13 cellular contexts compared by ENCODE assay signal in the genomic region with DNA sequence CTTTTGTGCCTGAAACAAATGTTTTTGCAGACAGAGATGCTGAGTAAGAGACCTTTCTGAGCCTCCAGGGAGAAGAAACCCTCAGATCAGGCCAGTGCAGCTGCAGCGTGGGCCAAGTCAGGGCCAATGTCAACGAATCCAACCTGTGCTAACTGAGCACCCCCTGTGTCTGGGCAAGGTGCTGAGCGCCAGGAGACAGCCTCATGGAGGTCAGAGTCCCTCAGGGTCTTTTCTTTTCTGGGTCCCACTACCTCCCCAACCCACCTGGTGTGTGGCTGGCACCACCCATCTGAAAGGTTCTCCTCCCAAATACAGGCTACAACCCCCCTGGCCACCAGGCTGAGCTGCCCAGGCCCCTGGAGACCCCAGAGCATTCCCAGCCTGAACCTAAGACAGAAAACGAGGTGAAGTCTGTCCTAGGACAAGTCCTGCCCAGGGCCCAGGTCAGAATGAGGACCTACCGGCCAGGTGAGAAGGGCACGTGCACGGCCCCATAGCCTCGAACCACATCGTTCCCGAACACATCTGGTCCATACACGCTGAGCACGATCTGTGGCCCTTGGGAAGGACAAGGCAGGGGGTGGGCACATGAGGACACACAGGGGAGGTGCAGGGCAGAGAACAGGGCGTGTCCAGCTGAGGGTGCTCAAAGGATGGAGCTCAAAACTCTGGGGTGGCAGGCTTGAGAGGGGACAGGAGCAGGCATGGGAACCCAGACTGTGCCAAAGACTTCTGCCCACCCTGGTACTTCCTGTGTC. TPM values are rescaled to one million over a fixed set of nuclear protein-coding genes. Genes with fewer than 3 reads are reported as not detected.
A peak's percentile ranks its signal among the peaks of the same experiment; 100 is the strongest.
DNase-seq lines count a peak whose midpoint lies in the region; FAIRE-seq and TF ChIP-seq lines count a peak whose summit lies in the region.
"Had no signal": no experiment of that assay in that cellular context is flagged by ENCODE, and none has a peak within 500 bp of the region (broad histone marks: within the 10 kb centered on the region; RNA-seq: fewer than 3 reads in every experiment).

No MANE protein-coding gene starts in this region.

- TF ChIP-seq EP300 in H1 (IDR thresholded peaks at IDR 0.05; ENCODE audit: borderline replicate concordance in 1 of 2, low read depth in 2 of 2, low read length in 2 of 2), result no peak

- no peak overlapping the region for H3K14ac ChIP-seq in H1 (ENCODE audit: insufficient read length)

- no peak for FAIRE-seq in H1 (lab: Jason Lieb, UNC)
- FAIRE-seq: GM18507 had no signal

- no peak overlapping the region for H2BK20ac ChIP-seq in H1 (ENCODE audit: low read length)

- TF ChIP-seq RAD21 in H1 (IDR thresholded peaks at IDR 0.05 in 1 of 2, conservative IDR thresholded peaks at IDR 0.05 in 1 of 2; ENCODE audit: low read depth in 2 of 2, low read length in 2 of 2), result no peak

- peak overlapping the region; percentile 56; the same call in 1 of the 2 replicates for H2BK5ac ChIP-seq in H1 (ENCODE audit: low read depth, low read length)

- H3K27me3 ChIP-seq in H1 (replicated peaks in 1 of 4; ENCODE audit: control insufficient read depth in 3 of 4, extremely low read depth in 1 of 4, insufficient read depth in 3 of 4, low read length in 3 of 4) (no peaks in the 10 kb centered on the region), osteoblast (ENCODE audit: insufficient read depth, low read length) (no peaks in the 10 kb centered on the region), uterus (no peaks in the 10 kb centered on the region)
- H3K27me3 ChIP-seq: neutrophil, SJCRH30 had no signal

- H4K5ac ChIP-seq in H1 (ENCODE audit: insufficient read length, low read depth, low read length), result no peak overlapping the region

- H3K9me3 Mint-ChIP-seq in activated naive CD4-positive, alpha-beta T cell treated with anti-CD3 and anti-CD28 coated beads, Interleukin-2, amount 10 ng/mL, durations not matched to agents 7 days and 5 days, result no peaks in the 10 kb centered on the region

- H3K36me3 Mint-ChIP-seq in activated naive CD4-positive, alpha-beta T cell treated with anti-CD3 and anti-CD28 coated beads, Interleukin-2, amount 10 ng/mL, durations not matched to agents 7 days and 5 days, result no peaks in the 10 kb centered on the region

- CTCF ChIA-PET in activated naive CD4-positive, alpha-beta T cell treated with anti-CD3 and anti-CD28 coated beads, Interleukin-2, amount 10 ng/mL, durations not matched to agents 7 days and 5 days (lab: Charles Lee), result no interaction called here
- CTCF ChIA-PET in H1 (lab: Charles Lee; ENCODE audit: partially characterized antibody), result interaction anchor here (0.9 to 1.6 kb wide), 4 partner anchors 10 to 415 kb away, joined by 3 to 7 read pairs (median 4); a partner anchor contains a TSS

- H3K27me3 Mint-ChIP-seq in activated naive CD4-positive, alpha-beta T cell treated with anti-CD3 and anti-CD28 coated beads, Interleukin-2, amount 10 ng/mL, durations not matched to agents 7 days and 5 days, result peaks cover 36% of the 10 kb centered on the region

- 91% methylated on average over 13 of the region's 13 CpGs; no CpG with 5 or more reads in 1 of the 2 experiments for WGBS in H1 (ENCODE audit: extremely low coverage in 1 of 2, insufficient coverage in 1 of 2, insufficient read length in 1 of 2, insufficient replicate concordance in 2 of 2, low coverage in 1 of 2, low lambda C conversion rate in 2 of 2, missing lambda C conversion rate in 1 of 2), 2 experiments

- H3K27ac Mint-ChIP-seq in activated naive CD4-positive, alpha-beta T cell treated with anti-CD3 and anti-CD28 coated beads, Interleukin-2, amount 10 ng/mL, durations not matched to agents 7 days and 5 days, result peak overlapping the region; percentile 58

- H3K9me3 ChIP-seq in H1 (ENCODE audit: insufficient read depth in 2 of 2, low read depth in 1 of 2, low read length in 1 of 2) (no peaks in the 10 kb centered on the region), osteoblast (ENCODE audit: low read depth, low read length) (no peaks in the 10 kb centered on the region), uterus (no peaks in the 10 kb centered on the region)
- H3K9me3 ChIP-seq: neutrophil, SJCRH30 had no signal

- H3K4me1 Mint-ChIP-seq in activated naive CD4-positive, alpha-beta T cell treated with anti-CD3 and anti-CD28 coated beads, Interleukin-2, amount 10 ng/mL, durations not matched to agents 7 days and 5 days, result no peaks in the 10 kb centered on the region

- no peak overlapping the region for H2AK5ac ChIP-seq in H1 (ENCODE audit: low read depth, low read length)

- intact Hi-C loops in uterus (cut with DNase I; ENCODE audit: low total_unique reads), result no loop called here

- H2BK120ac ChIP-seq in H1 (replicated peaks; ENCODE audit: low read depth, low read length), result peak overlapping the region; percentile 31

- H3K4me3 Mint-ChIP-seq in activated naive CD4-positive, alpha-beta T cell treated with anti-CD3 and anti-CD28 coated beads, Interleukin-2, amount 10 ng/mL, durations not matched to agents 7 days and 5 days, result no peak overlapping the region

- no peak overlapping the region for H3K56ac ChIP-seq in H1 (replicated peaks; ENCODE audit: insufficient read length, low read depth, low read length)

- H3K4me2 ChIP-seq in H1 (ENCODE audit: insufficient read depth in 1 of 2, low read depth in 2 of 2, low read length in 2 of 2), result no peak overlapping the region
- H3K4me2 ChIP-seq in osteoblast (ENCODE audit: insufficient read depth, low read length), result peak overlapping the region; percentile 17

- TF ChIP-seq CTCF in H1 (IDR thresholded peaks at IDR 0.05; ENCODE audit: control extremely low read depth in 1 of 3, insufficient read depth in 1 of 3, low read depth in 1 of 3, low read length in 3 of 3), result no peak
- no peak for TF ChIP-seq CTCF in osteoblast (IDR thresholded peaks at IDR 0.05; ENCODE audit: extremely low read depth, low read depth, low read length)
- no peak for TF ChIP-seq CTCF in uterus (IDR thresholded peaks at IDR 0.05)

- H2AFZ ChIP-seq in H1 (ENCODE audit: low read length), result no peak overlapping the region
- no peak overlapping the region for H2AFZ ChIP-seq in osteoblast (ENCODE audit: low read length)

- POLR2A ChIA-PET in H1 (lab: Charles Lee; ENCODE audit: partially characterized antibody), result interaction anchor here (1.0 to 1.6 kb wide), 2 partner anchors 15 to 30 kb away, joined by 4 read pairs; a partner anchor contains a TSS

- no peak overlapping the region for H4K91ac ChIP-seq in H1 (replicated peaks; ENCODE audit: insufficient read length, low read length)

- no peaks in the 10 kb centered on the region for H3K23me2 ChIP-seq in H1 (ENCODE audit: low read depth, low read length)

- DNase-seq in activated naive CD4-positive, alpha-beta T cell treated with anti-CD3 and anti-CD28 coated beads, Interleukin-2, amount 10 ng/mL, durations not matched to agents 7 days and 5 days, result no peak
- DNase-seq in activated naive CD4-positive, alpha-beta T cell (lab: John Stamatoyannopoulos, UW), result no peak
- DNase-seq in H1 (ENCODE audit: low read depth in 1 of 2, low spot score in 2 of 2) (no peak), osteoblast (ENCODE audit: insufficient read length, low spot score, missing footprints) (peak; percentile 79), uterus (peak; percentile 36), HK-2 (ENCODE audit: unreplicated experiment) (no peak), Ammon's horn (ENCODE audit: low spot score) (no peak), NCI-H187 treated with DMSO at 0.1 percent for 48 hours (lab: John Stamatoyannopoulos, UW) (no peak)
- DNase-seq: activated CD4-positive, alpha-beta T cell treated with anti-CD3 and anti-CD28 coated beads for 48 hours had no signal

- no peak overlapping the region for H3K23ac ChIP-seq in H1 (ENCODE audit: insufficient read length)

- H3K4me1 ChIP-seq in H1 (replicated peaks in 1 of 4; ENCODE audit: control insufficient read depth in 3 of 4, insufficient read depth in 4 of 4, low read length in 3 of 4) (peaks cover 0 to 2% (median under 1%) of the 10 kb centered on the region in 4 experiments; a peak in 1 of 7 replicates), osteoblast (ENCODE audit: insufficient read depth, low read length) (peaks cover 23% of the 10 kb centered on the region), uterus (peaks cover 16 to 32% of the 10 kb centered on the region in 2 donors)

- peak overlapping the region; percentile 31; the same call in 1 of the 2 replicates for H2BK15ac ChIP-seq in H1 (ENCODE audit: low read length)

- H4K20me1 ChIP-seq in H1 (replicated peaks in 1 of 2; ENCODE audit: control insufficient read depth in 1 of 2, insufficient read depth in 2 of 2, low read length in 2 of 2), result peaks cover 0 to 1% of the 10 kb centered on the region in 2 experiments
- H4K20me1 ChIP-seq in osteoblast (ENCODE audit: insufficient read depth, low read length), result no peaks in the 10 kb centered on the region

- peak overlapping the region; percentile 51 for H4K8ac ChIP-seq in H1 (ENCODE audit: extremely low read depth, insufficient read depth, low read length)

- H3K79me2 ChIP-seq in H1 (ENCODE audit: control insufficient read depth in 1 of 2, insufficient read depth in 2 of 2, low read length in 2 of 2), result no peaks in the 10 kb centered on the region
- H3K79me2 ChIP-seq in osteoblast (ENCODE audit: insufficient read depth, low read length), result no peaks in the 10 kb centered on the region

- H3K79me1 ChIP-seq in H1 (ENCODE audit: low read depth, low read length), result no peaks in the 10 kb centered on the region

- 0 out of 2 replicates have a peak overlapping the region, but pooled peaks have one; percentile 27 for H2BK12ac ChIP-seq in H1 (ENCODE audit: low read depth, low read length)

- no peak overlapping the region; the same call in 1 of the 2 replicates for H3K27ac ChIP-seq in H1 (ENCODE audit: low read depth, low read length)
- H3K27ac ChIP-seq in osteoblast (ENCODE audit: low read depth, low read length), result peak overlapping the region; percentile 55
- peak overlapping the region; percentile 88 to 98 for H3K27ac ChIP-seq in uterus
- H3K27ac ChIP-seq: neutrophil, SJCRH30 had no signal

- H3K36me3 ChIP-seq in H1 (ENCODE audit: control insufficient read depth in 2 of 4, insufficient read depth in 4 of 4, low read length in 3 of 4) (peaks cover 0 to 5% (median 2%) of the 10 kb centered on the region in 4 experiments; a peak in 2 of 8 replicates), osteoblast (ENCODE audit: insufficient read depth, low read length) (no peaks in the 10 kb centered on the region), uterus (no peaks in the 10 kb centered on the region)
- H3K36me3 ChIP-seq: neutrophil, SJCRH30 had no signal

- no peak for TF ChIP-seq POLR2A in H1 (IDR thresholded peaks at IDR 0.05; ENCODE audit: control extremely low read depth in 1 of 2, low read depth in 2 of 2, low read length in 2 of 2)
- TF ChIP-seq POLR2A in uterus (IDR thresholded peaks at IDR 0.05), result no peak

- H3K9ac ChIP-seq in H1 (replicated peaks in 1 of 4; ENCODE audit: extremely low read depth in 1 of 4, low read depth in 3 of 4, low read length in 3 of 4), result no peak overlapping the region

- no peak overlapping the region for H3K18ac ChIP-seq in H1 (ENCODE audit: extremely low read depth, low read length)

- no peak overlapping the region for H3K4ac ChIP-seq in H1 (replicated peaks; ENCODE audit: insufficient read length, low read depth, low read length)

- H3K4me3 ChIP-seq in H1 (ENCODE audit: extremely low read depth in 1 of 4, insufficient read depth in 2 of 4, low read depth in 3 of 4, low read length in 4 of 4) (no peak overlapping the region), osteoblast (ENCODE audit: insufficient read depth, low read length) (no peak overlapping the region), uterus (no peak overlapping the region)
- H3K4me3 ChIP-seq: SJCRH30 had no signal

RNA-seq across cellular contexts. Expression of a gene that starts 15.0 kb away (rescaled TPM):
- total RNA-seq in H1 (2021; fragmentation: NEBNext Ultra II Directional; extraction: Animal tissue kit (Norgen Biotek cat#: 25700)), result 24.6 and 25.4 TPM in 2 replicates
- polyA plus RNA-seq in H1 (2011; rRNA removed), result 65.7 and 74.8 TPM in 2 replicates
- 69.9 TPM for polyA plus RNA-seq in H1 (2011; cell fraction: cytosol; rRNA removed)
- polyA plus RNA-seq in H1 (2011; cell fraction: nucleus; rRNA removed), result 99.2 TPM
- polyA plus RNA-seq in H1 (2012, experiment 1 of 2), result 26.4 to 39.5 TPM (median 32.7 TPM) in 4 replicates
- polyA plus RNA-seq in H1 (2012, experiment 2 of 2), result 41.1 TPM
- 27.1 TPM for polyA plus RNA-seq in H1 (2013, experiment 1 of 2)
- 26.2 TPM for polyA plus RNA-seq in H1 (2013, experiment 2 of 2)
- 28.7 and 41.3 TPM in 2 replicates for polyA minus RNA-seq in H1 (2011; rRNA and poly(A)+ RNA removed)
- 35.0 TPM for polyA minus RNA-seq in H1 (2011; cell fraction: cytosol; rRNA and poly(A)+ RNA removed)
- 35.7 TPM for polyA minus RNA-seq in H1 (2011; cell fraction: nucleus; rRNA and poly(A)+ RNA removed)
- total RNA-seq in osteoblast (20.6 and 21.0 TPM in 2 replicates), uterus (100 to 1,000 TPM in 1 of 4 donors, 10 to 100 TPM in 2, 1 to 10 TPM in 1; 3.8 to 105 (median 25.6) TPM)

RNA-seq across cellular contexts. Expression of a gene that starts 30.8 kb away (rescaled TPM):
- 28.1 and 33.8 TPM in 2 replicates for total RNA-seq in H1 (2021; fragmentation: NEBNext Ultra II Directional; extraction: Animal tissue kit (Norgen Biotek cat#: 25700))
- polyA plus RNA-seq in H1 (2011; rRNA removed), result 15.2 and 31.3 TPM in 2 replicates
- polyA plus RNA-seq in H1 (2011; cell fraction: cytosol; rRNA removed), result 14.1 TPM
- polyA plus RNA-seq in H1 (2011; cell fraction: nucleus; rRNA removed), result 49.4 TPM
- 20.3 to 30.7 TPM (median 27.8 TPM) in 4 replicates for polyA plus RNA-seq in H1 (2012, experiment 1 of 2)
- polyA plus RNA-seq in H1 (2012, experiment 2 of 2), result 32.4 TPM
- polyA plus RNA-seq in H1 (2013, experiment 1 of 2), result 23.0 TPM
- 21.6 TPM for polyA plus RNA-seq in H1 (2013, experiment 2 of 2)
- polyA minus RNA-seq in H1 (2011; rRNA and poly(A)+ RNA removed), result 51.2 and 56.3 TPM in 2 replicates
- polyA minus RNA-seq in H1 (2011; cell fraction: cytosol; rRNA and poly(A)+ RNA removed), result 21.0 TPM
- polyA minus RNA-seq in H1 (2011; cell fraction: nucleus; rRNA and poly(A)+ RNA removed), result 57.7 TPM
- total RNA-seq in osteoblast (11.5 and 12.7 TPM in 2 replicates), uterus (10 to 100 TPM in 3 of 4 donors, 1 to 10 TPM in 1; 3.3 to 72.8 (median 18.3) TPM)

RNA-seq across cellular contexts. Expression of a gene that starts 39.5 kb away (rescaled TPM):
- total RNA-seq in H1 (2021; fragmentation: NEBNext Ultra II Directional; extraction: Animal tissue kit (Norgen Biotek cat#: 25700)), result 3.6 and 3.8 TPM in 2 replicates
- 3.1 and 8.1 TPM in 2 replicates for polyA plus RNA-seq in H1 (2011; rRNA removed)
- polyA plus RNA-seq in H1 (2011; cell fraction: cytosol; rRNA removed), result 3.4 TPM
- 9.6 TPM for polyA plus RNA-seq in H1 (2011; cell fraction: nucleus; rRNA removed)
- polyA plus RNA-seq in H1 (2012, experiment 1 of 2), result 3.4 to 5.8 TPM (median 4.6 TPM) in 4 replicates
- polyA plus RNA-seq in H1 (2012, experiment 2 of 2), result 5.5 TPM
- polyA plus RNA-seq in H1 (2013, experiment 1 of 2), result 6.5 TPM
- 8.6 TPM for polyA plus RNA-seq in H1 (2013, experiment 2 of 2)
- 1.9 and 4.1 TPM in 2 replicates for polyA minus RNA-seq in H1 (2011; rRNA and poly(A)+ RNA removed)
- 3.8 TPM for polyA minus RNA-seq in H1 (2011; cell fraction: cytosol; rRNA and poly(A)+ RNA removed)
- 2.5 TPM for polyA minus RNA-seq in H1 (2011; cell fraction: nucleus; rRNA and poly(A)+ RNA removed)
- total RNA-seq in osteoblast, result 3.6 and 3.8 TPM in 2 replicates
- total RNA-seq in uterus, result 100 to 1,000 TPM in 2 of 4 donors, 10 to 100 TPM in 2; 81.2 to 149 (median 117) TPM
- total RNA-seq: endothelial cell of umbilical vein had no signal
- polyA plus RNA-seq: endothelial cell of umbilical vein had no signal

Comparison
In these comparisons a context has a peak if more than half of its experiments do, and no peak if none do; other contexts are left out.
1. DNase-seq: peak in osteoblast (single experiment) and uterus (2 of 2); none in activated naive CD4-positive, alpha-beta T cell treated with anti-CD3 and anti-CD28 coated beads, Interleukin-2, amount 10 ng/mL, durations not matched to agents 7 days and 5 days (single experiment), activated naive CD4-positive, alpha-beta T cell (0 of 4), H1 (0 of 2), HK-2 (single experiment), Ammon's horn (single experiment) and NCI-H187 treated with DMSO at 0.1 percent for 48 hours (single experiment).
2. RNA of a gene that starts 39.5 kb away (total RNA-seq): 81.2 to 149 TPM in uterus; 3.6 to 3.8 TPM in H1 and 3.6 to 3.8 TPM in osteoblast; every median in the first group is over 10 times any median in the second.